ENCODE assay signal across 16 cellular contexts in the genomic region with DNA sequence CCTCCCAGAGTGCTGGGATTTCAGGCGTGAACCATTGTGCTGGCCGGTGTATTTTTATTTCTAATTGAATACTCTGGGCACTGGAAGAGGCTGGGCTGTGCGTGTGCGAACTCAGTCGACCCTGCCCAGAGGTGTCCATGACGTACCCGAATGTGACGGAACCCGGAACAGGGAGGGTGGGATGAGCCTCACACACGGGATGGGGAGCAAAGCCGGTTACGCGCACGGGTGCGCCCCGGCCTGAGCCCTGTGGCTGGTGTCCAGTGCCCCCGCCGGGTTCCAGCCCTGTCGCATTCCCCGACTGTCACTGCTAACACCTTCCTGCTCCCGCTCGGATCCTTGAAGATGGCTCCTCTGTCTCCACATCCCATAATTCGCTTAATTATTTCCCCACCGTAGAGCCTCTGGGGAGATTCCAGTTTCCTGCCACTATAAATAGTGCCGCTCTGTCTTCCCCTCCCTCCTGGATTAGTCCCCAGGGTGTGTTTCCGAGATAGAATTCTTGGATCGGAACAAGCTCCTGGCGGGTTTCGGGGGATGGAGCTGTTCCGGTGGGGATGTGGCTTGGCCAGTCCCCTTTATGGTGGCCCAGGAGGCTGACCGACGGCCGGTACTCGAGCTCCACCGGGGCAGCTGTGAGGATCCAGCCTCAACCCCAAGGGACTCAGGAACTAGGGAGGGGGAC. TPM values are rescaled to one million over a fixed set of nuclear protein-coding genes. Genes with fewer than 3 reads are reported as not detected.
DNase-seq lines count a peak whose midpoint lies in the region; ATAC-seq and TF ChIP-seq lines count a peak whose summit lies in the region.
"Had no signal": no experiment of that assay in that cellular context is flagged by ENCODE, and none has a peak within 500 bp of the region (broad histone marks: within the 10 kb centered on the region; RNA-seq: fewer than 3 reads in every experiment).

No MANE protein-coding gene starts in this region.

- no peaks in the 10 kb centered on the region for H3K9me3 ChIP-seq in esophagus muscularis mucosa
- H3K9me3 ChIP-seq in right lobe of liver: no peaks in the 10 kb centered on the region
- no peaks in the 10 kb centered on the region for H3K9me3 ChIP-seq in testis
- H3K9me3 ChIP-seq: mucosa of descending colon had no signal

- POLR2A ChIA-PET in RWPE1 (lab: Yijun Ruan, JAX; ENCODE audit: low non-redundant PET): no interaction called here

- ATAC-seq in right lobe of liver (no peak), GM21529 (IDR thresholded peaks at IDR 0.05; ENCODE audit: unreplicated experiment) (no peak), HG03095 (IDR thresholded peaks at IDR 0.05; ENCODE audit: unreplicated experiment) (no peak)
- ATAC-seq: foreskin keratinocyte, mucosa of descending colon had no signal

- DNase-seq in RWPE1 (ENCODE audit: low spot score): no peak
- DNase-seq in esophagus muscularis mucosa (ENCODE audit: extremely low spot score): no peak
- peak in 1 of 3 donors; percentile 41 for DNase-seq in right lobe of liver
- DNase-seq in testis: peak; percentile 60
- no peak for DNase-seq in lower leg skin (ENCODE audit: low spot score in 2 of 2)
- no peak for DNase-seq in stimulated activated CD4-positive, alpha-beta T cell treated with anti-CD3 and anti-CD28 coated beads, Interleukin-2, amount 100 ng/mL, for 48 hours
- DNase-seq: activated CD4-positive, alpha-beta T cell treated with anti-CD3 and anti-CD28 coated beads, Interleukin-2, amount 50 U/mL, for 1 hour; amygdala; foreskin keratinocyte; H9; mucosa of descending colon; NCI-H1694 treated with DMSO at 0.1 percent for 48 hours; NCI-H524 treated with DMSO at 0.1 percent for 48 hours; RPMI8226 had no signal

- 82% methylated on average over 35 of the region's 35 CpGs for WGBS in esophagus muscularis mucosa
- 60% methylated on average over 12 of the region's 35 CpGs for WGBS in right lobe of liver (ENCODE audit: insufficient coverage, low coverage, low lambda C conversion rate, missing lambda C conversion rate)
- WGBS in testis, 2 donors: 64 to 67% methylated on average over 17 to 34 of the region's 35 CpGs
- WGBS in lower leg skin, 2 donors: 58 to 60% methylated on average over 35 of the region's 35 CpGs

- TF ChIP-seq EP300 in esophagus muscularis mucosa (IDR thresholded peaks at IDR 0.05): peak; percentile 12

- intact Hi-C loops in esophagus muscularis mucosa (cut with DNase I): no loop called here
- intact Hi-C loops in right lobe of liver (cut with DNase I): no loop called here
- intact Hi-C loops in testis (cut with DNase I; ENCODE audit: low total_unique reads): no loop called here
- intact Hi-C loops in lower leg skin (cut with DNase I; ENCODE audit: low total_unique reads): no loop called here

- CTCF ChIA-PET in RWPE1 (lab: Yijun Ruan, JAX): interaction anchor here (0.5 to 1.4 kb wide), 2 partner anchors 16 to 92 kb away, joined by 3 to 4 read pairs; no protein-coding TSS in a partner anchor

- TF ChIP-seq CTCF in RWPE1 (conservative IDR thresholded peaks at IDR 0.05; ENCODE audit: low read depth) (no peak), esophagus muscularis mucosa (IDR thresholded peaks at IDR 0.05) (no peak), right lobe of liver (IDR thresholded peaks at IDR 0.05) (no peak), testis (IDR thresholded peaks at IDR 0.05) (no peak), lower leg skin (IDR thresholded peaks at IDR 0.05) (no peak)

- H3K4me1 ChIP-seq in esophagus muscularis mucosa (peaks cover 58 to 73% (median 67%) of the 10 kb centered on the region in 4 donors), right lobe of liver (peaks cover 0 to 27% (median 9%) of the 10 kb centered on the region in 4 donors), testis (peaks cover 43% of the 10 kb centered on the region)

- H3K36me3 ChIP-seq in esophagus muscularis mucosa (peaks cover 0 to 65% (median 49%) of the 10 kb centered on the region in 4 donors), right lobe of liver (peaks cover 0 to 12% (median 12%) of the 10 kb centered on the region in 4 donors), testis (ENCODE audit: low read depth, missing control alignments) (no peaks in the 10 kb centered on the region)

- H3K4me3 ChIP-seq in esophagus muscularis mucosa (peak overlapping the region in 2 of 4 donors; percentile 21), right lobe of liver (no peak overlapping the region), testis (no peak overlapping the region), lower leg skin (ENCODE audit: low read depth, poor library complexity, severe bottlenecking) (no peak overlapping the region)
- H3K4me3 ChIP-seq: mucosa of descending colon had no signal

- H3K27me3 ChIP-seq in esophagus muscularis mucosa: no peaks in the 10 kb centered on the region
- no peaks in the 10 kb centered on the region for H3K27me3 ChIP-seq in right lobe of liver
- H3K27me3 ChIP-seq in testis: no peaks in the 10 kb centered on the region
- H3K27me3 ChIP-seq: foreskin keratinocyte had no signal

- TF ChIP-seq POLR2A in esophagus muscularis mucosa (IDR thresholded peaks at IDR 0.05; ENCODE audit: low read depth): no peak
- no peak for TF ChIP-seq POLR2A in right lobe of liver (IDR thresholded peaks at IDR 0.05)
- TF ChIP-seq POLR2A in testis (IDR thresholded peaks at IDR 0.05): no peak
- TF ChIP-seq POLR2A in lower leg skin (IDR thresholded peaks at IDR 0.05): no peak

- H3K27ac ChIP-seq in RWPE1 (peak overlapping the region; percentile 98), esophagus muscularis mucosa (replicated peaks in 1 of 4) (peak overlapping the region; percentile 50 to 88 (median 70)), right lobe of liver (peak overlapping the region; percentile 32 to 76 (median 62)), testis (peak overlapping the region; percentile 39 to 86)
- H3K27ac ChIP-seq: foreskin keratinocyte had no signal

RNA-seq across cellular contexts. Expression of a gene that starts 22.0 kb away (rescaled TPM):
- total RNA-seq in esophagus muscularis mucosa: 100 to 1,000 TPM in 1 of 4 donors, 10 to 100 TPM in 3; 16.2 to 141 (median 30.5) TPM
- total RNA-seq in right lobe of liver: 10 to 100 TPM; 21.5 to 54.4 (median 25.5) TPM
- total RNA-seq in testis: 10 to 100 TPM; 58.9 to 65.0 TPM
- polyA plus RNA-seq in testis (ENCODE audit: insufficient read depth, low read depth, low replicate concordance): 34.3 TPM
- 10 to 100 TPM; 54.8 to 68.6 (median 60.3) TPM for total RNA-seq in lower leg skin

RNA-seq across cellular contexts. Expression of a gene that starts 48.3 kb away (rescaled TPM):
- total RNA-seq in esophagus muscularis mucosa (100 to 1,000 TPM; 338 to 386 (median 375) TPM), right lobe of liver (100 to 1,000 TPM; 204 to 389 (median 212) TPM), testis (1,000 to 10,000 TPM; 1,153 to 1,773 TPM), lower leg skin (100 to 1,000 TPM; 375 to 507 (median 469) TPM)
- polyA plus RNA-seq in testis (ENCODE audit: insufficient read depth, low read depth, low replicate concordance): 1,893 TPM

RNA-seq across cellular contexts. Expression of a gene that starts 53.5 kb away (rescaled TPM):
- total RNA-seq in esophagus muscularis mucosa: 10 to 100 TPM; 52.2 to 95.7 (median 73.2) TPM
- 10 to 100 TPM; 23.8 to 34.0 (median 29.5) TPM for total RNA-seq in right lobe of liver
- 100 to 1,000 TPM; 194 to 209 TPM for total RNA-seq in testis
- polyA plus RNA-seq in testis (ENCODE audit: insufficient read depth, low read depth, low replicate concordance): 197 TPM
- total RNA-seq in lower leg skin: 100 to 1,000 TPM in 1 of 4 donors, 10 to 100 TPM in 3; 74.0 to 106 (median 78.4) TPM

RNA-seq across cellular contexts. Expression of a gene that starts 56.9 kb away (rescaled TPM):
- total RNA-seq in esophagus muscularis mucosa (100 to 1,000 TPM in 3 of 4 donors, 10 to 100 TPM in 1; 96.8 to 198 (median 135) TPM), right lobe of liver (100 to 1,000 TPM; 112 to 256 (median 131) TPM), testis (100 to 1,000 TPM in 1 of 2 donors, 10 to 100 TPM in 1; 96.5 to 143 TPM), lower leg skin (100 to 1,000 TPM in 3 of 4 donors, 10 to 100 TPM in 1; 93.3 to 198 (median 123) TPM)
- polyA plus RNA-seq in testis (ENCODE audit: insufficient read depth, low read depth, low replicate concordance): 246 TPM
